20 cellular contexts compared by ENCODE assay signal in genomic region chr1:29744684-29745490, GRCh38.
"Had no signal": no experiment of that assay in that cellular context is flagged by ENCODE, and none has a peak within 500 bp of the region (broad histone marks: within the 10 kb centered on the region; RNA-seq: fewer than 3 reads in every experiment).

No MANE protein-coding gene starts in this region.

- H3K27ac Mint-ChIP-seq: memory B cell; mesothelial cell of epicardium; natural killer cell; progenitor cell of endocrine pancreas; stimulated activated effector memory CD8-positive, alpha-beta T cell treated with anti-CD3 and anti-CD28 coated beads, Interleukin-12 subunit alpha, Interleukin-12 subunit beta, amount 100 ng/mL, for 72 hours; stimulated activated naive CD8-positive, alpha-beta T cell treated with anti-CD3 and anti-CD28 coated beads, Interleukin-15, amount 100 ng/mL, for 72 hours had no signal

- H3K4me3 ChIP-seq: ovary, testis, tibial nerve had no signal

- H3K36me3 ChIP-seq: ovary, tibial nerve had no signal

- H3K27me3 ChIP-seq: ovary, testis, tibial nerve had no signal

- H3K4me1 ChIP-seq: foreskin keratinocyte, testis, tibial nerve had no signal

- H3K36me3 Mint-ChIP-seq: memory B cell; mesothelial cell of epicardium; natural killer cell; stimulated activated effector memory CD8-positive, alpha-beta T cell treated with anti-CD3 and anti-CD28 coated beads, Interleukin-12 subunit alpha, Interleukin-12 subunit beta, amount 100 ng/mL, for 72 hours had no signal

- H3K9me3 ChIP-seq: ovary, testis, tibial nerve had no signal

- FAIRE-seq: colon had no signal

- H3K4me1 Mint-ChIP-seq: memory B cell; mesothelial cell of epicardium; natural killer cell; neural crest cell; stimulated activated effector memory CD8-positive, alpha-beta T cell treated with anti-CD3 and anti-CD28 coated beads, Interleukin-12 subunit alpha, Interleukin-12 subunit beta, amount 100 ng/mL, for 72 hours; stimulated activated naive CD8-positive, alpha-beta T cell treated with anti-CD3 and anti-CD28 coated beads, Interleukin-15, amount 100 ng/mL, for 72 hours had no signal

- ATAC-seq: foreskin keratinocyte; left colon; natural killer cell; right cardiac atrium; stimulated activated effector memory CD8-positive, alpha-beta T cell treated with anti-CD3 and anti-CD28 coated beads, Interleukin-12 subunit alpha, Interleukin-12 subunit beta, amount 100 ng/mL, for 72 hours; stimulated activated naive CD8-positive, alpha-beta T cell treated with anti-CD3 and anti-CD28 coated beads, Interleukin-15, amount 100 ng/mL, for 72 hours had no signal

- DNase-seq: cerebellar nuclear complex; dermis blood vessel endothelial cell; erythroblast; foreskin keratinocyte; left colon; natural killer cell; nucleus accumbens; ovary; right cardiac atrium; stimulated activated CD4-positive, alpha-beta T cell treated with anti-CD3 and anti-CD28 coated beads, Interleukin-4, amount 100 ng/mL, for 1 hour; stimulated activated CD8-positive, alpha-beta memory T cell treated with anti-CD3 and anti-CD28 coated beads, Interleukin-4, amount 100 ng/mL, for 48 hours; stimulated activated naive CD8-positive, alpha-beta T cell treated with anti-CD3 and anti-CD28 coated beads, Interleukin-15, amount 100 ng/mL, for 72 hours; testis had no signal

- H3K27ac ChIP-seq: foreskin keratinocyte, ovary, testis, tibial nerve had no signal

- H3K9me3 Mint-ChIP-seq: memory B cell; mesothelial cell of epicardium; natural killer cell; neural crest cell; stimulated activated effector memory CD8-positive, alpha-beta T cell treated with anti-CD3 and anti-CD28 coated beads, Interleukin-12 subunit alpha, Interleukin-12 subunit beta, amount 100 ng/mL, for 72 hours; stimulated activated naive CD8-positive, alpha-beta T cell treated with anti-CD3 and anti-CD28 coated beads, Interleukin-15, amount 100 ng/mL, for 72 hours had no signal

- H3K4me3 Mint-ChIP-seq: memory B cell; mesothelial cell of epicardium; natural killer cell; neural crest cell; stimulated activated effector memory CD8-positive, alpha-beta T cell treated with anti-CD3 and anti-CD28 coated beads, Interleukin-12 subunit alpha, Interleukin-12 subunit beta, amount 100 ng/mL, for 72 hours; stimulated activated naive CD8-positive, alpha-beta T cell treated with anti-CD3 and anti-CD28 coated beads, Interleukin-15, amount 100 ng/mL, for 72 hours had no signal
